Comparison of ENCODE assay signal across 8 cellular contexts in genomic region chr10:71970331-71970730, GRCh38. TPM values are rescaled to one million over a fixed set of nuclear protein-coding genes. Genes with fewer than 3 reads are reported as not detected.
A peak's percentile ranks its signal among the peaks of the same experiment; 100 is the strongest.
DNase-seq lines count a peak whose midpoint lies in the region; ATAC-seq and TF ChIP-seq lines count a peak whose summit lies in the region.

No MANE protein-coding gene starts in this region.

- H3K27ac ChIP-seq in foreskin keratinocyte (no peak overlapping the region), skeletal muscle tissue (ENCODE audit: low read depth, low read length) (no peak overlapping the region)

- H3K27me3 ChIP-seq in foreskin keratinocyte = no peaks in the 10 kb centered on the region
- no peaks in the 10 kb centered on the region for H3K27me3 ChIP-seq in skeletal muscle tissue (ENCODE audit: control insufficient read depth in 3 of 3, insufficient read depth in 3 of 3, low read length in 3 of 3)

- H3K9me3 ChIP-seq in skeletal muscle tissue (ENCODE audit: control insufficient read depth in 3 of 3, low read length in 3 of 3) = no peaks in the 10 kb centered on the region

- H3K36me3 ChIP-seq in skeletal muscle tissue (ENCODE audit: control insufficient read depth in 3 of 3, insufficient read depth in 3 of 3, low read length in 3 of 3) = no peaks in the 10 kb centered on the region

- peaks cover 42% of the 10 kb centered on the region for H3K4me1 ChIP-seq in foreskin keratinocyte
- H3K4me1 ChIP-seq in skeletal muscle tissue (ENCODE audit: control insufficient read depth in 3 of 3, insufficient read depth in 3 of 3, low read length in 3 of 3) = peaks cover 76 to 87% (median 80%) of the 10 kb centered on the region in 3 donors

- no peak overlapping the region for H3K4me3 ChIP-seq in skeletal muscle tissue (ENCODE audit: low read length in 3 of 3)

- ATAC-seq in foreskin keratinocyte (no peak), GM19463 (IDR thresholded peaks at IDR 0.05; ENCODE audit: unreplicated experiment) (no peak), HG02610 (IDR thresholded peaks at IDR 0.05; ENCODE audit: unreplicated experiment) (no peak)

- peak overlapping the region in 2 of 3 donors; percentile 3 to 47 for H3K9ac ChIP-seq in skeletal muscle tissue (ENCODE audit: low read depth in 1 of 3, low read length in 3 of 3)

- in situ Hi-C loops in SK-MEL-5 (cut with HindIII; ENCODE audit: low pct_unique_long_range_greater_than_20kb, low sequenced_read_pairs) = no loop called here

- DNase-seq in H4 (ENCODE audit: low spot score) (peak; percentile 84), SK-MEL-5 (ENCODE audit: low read depth, low spot score) (peak; percentile 51), foreskin keratinocyte (no peak), SKM-1 treated with dmso at 0.1 percent for 144 hours (lab: John Stamatoyannopoulos, UW; ENCODE audit: unreplicated experiment) (no peak), foreskin melanocyte (no peak)

- TF ChIP-seq CTCF in foreskin keratinocyte (conservative IDR thresholded peaks at IDR 0.05) = peak; percentile 40

RNA-seq across cellular contexts. Expression of gene CHST3, which starts 6.1 kb away (rescaled TPM):
- 4.0 and 4.3 TPM in 2 replicates for total RNA-seq in H4 (2014; rRNA removed; shearing (Covaris generic))
- 3.1 and 3.5 TPM in 2 replicates for total RNA-seq in SK-MEL-5 (2014; rRNA removed; shearing (Covaris generic))
- polyA plus RNA-seq in SK-MEL-5 (2015; cell fraction: cytosol; rRNA removed) = 3.2 and 4.9 TPM in 2 replicates
- polyA plus RNA-seq in SK-MEL-5 (2015; cell fraction: nucleus; rRNA removed) = 1.5 and 2.2 TPM in 2 replicates
- total RNA-seq in foreskin keratinocyte (23.0 and 23.9 TPM in 2 replicates), skeletal muscle tissue (15.7 TPM)
- polyA plus RNA-seq in foreskin keratinocyte = 7.9 and 8.0 TPM in 2 replicates

Comparison
In these comparisons a context has a peak if more than half of its experiments do, and no peak if none do; other contexts are left out.
1. DNase-seq: peak in H4 (single experiment) and SK-MEL-5 (single experiment); none in foreskin keratinocyte (0 of 2), SKM-1 treated with dmso at 0.1 percent for 144 hours (single experiment) and foreskin melanocyte (single experiment).